ENCODE assay signal across 1 cellular context in genomic region chr2:170822885-170823799, GRCh38.
TF ChIP-seq lines count a peak whose summit lies in the region.

No MANE protein-coding gene starts in this region.

TF ChIP-seq in IMR-90, 13 proteins besides CTCF, POLR2A, EP300 and RAD21:
- TF ChIP-seq ELK1 (IDR thresholded peaks at IDR 0.05; ENCODE audit: borderline replicate concordance, low read depth, low read length) (no peak), SMC3 (IDR thresholded peaks at IDR 0.05; ENCODE audit: low read depth, low read length) (no peak), RCOR1 (IDR thresholded peaks at IDR 0.05; ENCODE audit: insufficient replicate concordance, low read length) (no peak), MXI1 (IDR thresholded peaks at IDR 0.05; ENCODE audit: borderline replicate concordance, low read depth, low read length) (no peak), CHD1 (IDR thresholded peaks at IDR 0.05; ENCODE audit: low read depth, low read length) (no peak), RFX5 (IDR thresholded peaks at IDR 0.05; ENCODE audit: low read depth, low read length) (no peak)
